11 cellular contexts compared by ENCODE assay signal in the genomic region with DNA sequence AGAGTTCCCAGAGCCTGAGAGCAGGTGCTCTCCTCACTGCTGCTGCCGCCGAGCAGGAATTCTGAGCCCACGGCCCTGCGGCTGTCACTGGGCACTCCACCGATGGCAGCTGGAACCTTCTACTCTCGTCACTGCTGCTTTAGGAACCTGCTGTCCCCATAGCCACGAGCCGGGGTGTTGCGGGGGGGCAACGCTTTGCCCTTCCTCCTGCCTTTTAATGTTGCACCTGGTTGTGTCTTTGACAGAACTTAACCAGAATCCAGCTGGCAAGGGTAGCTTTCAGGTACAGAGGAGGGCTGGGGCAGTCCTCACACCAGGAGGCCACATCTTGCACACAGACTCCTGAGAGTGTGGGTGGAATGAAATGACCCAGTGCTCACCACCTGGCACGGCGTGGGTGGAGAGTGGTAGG. TPM values are rescaled to one million over a fixed set of nuclear protein-coding genes. Genes with fewer than 3 reads are reported as not detected.
DNase-seq lines count a peak whose midpoint lies in the region; ATAC-seq, FAIRE-seq and TF ChIP-seq lines count a peak whose summit lies in the region.
"Had no signal": no experiment of that assay in that cellular context is flagged by ENCODE, and none has a peak within 500 bp of the region (broad histone marks: within the 10 kb centered on the region; RNA-seq: fewer than 3 reads in every experiment).

No MANE protein-coding gene starts in this region.

- H3K36me3 ChIP-seq in HEK293 (ENCODE audit: control insufficient read depth in 2 of 2, insufficient read depth in 1 of 2, low read length in 2 of 2) = peaks cover 0 to 9% of the 10 kb centered on the region in 2 experiments; a peak in 1 of 3 replicates
- H3K36me3 ChIP-seq: left lung, vagina had no signal

- no peaks in the 10 kb centered on the region for H3K9me3 Mint-ChIP-seq in activated CD8-positive, alpha-beta T cell treated with anti-CD3 and anti-CD28 coated beads for 36 hours
- H3K9me3 Mint-ChIP-seq in natural killer cell treated with Interleukin-12 subunit alpha and Interleukin-12 subunit beta and Interleukin-15 and Interleukin-18, amount 100 ng/mL, for 72 hours = no peaks in the 10 kb centered on the region

- peak overlapping the region; percentile 52 for H3K4me3 Mint-ChIP-seq in activated CD8-positive, alpha-beta T cell treated with anti-CD3 and anti-CD28 coated beads for 36 hours
- H3K4me3 Mint-ChIP-seq in natural killer cell treated with Interleukin-12 subunit alpha and Interleukin-12 subunit beta and Interleukin-15 and Interleukin-18, amount 100 ng/mL, for 72 hours = peak overlapping the region; percentile 78

- H3K4me1 ChIP-seq in HEK293 (ENCODE audit: control insufficient read depth, insufficient read depth, low read length) = peaks cover 4% of the 10 kb centered on the region

- no peaks in the 10 kb centered on the region for H3K27me3 Mint-ChIP-seq in activated CD8-positive, alpha-beta T cell treated with anti-CD3 and anti-CD28 coated beads for 36 hours
- no peaks in the 10 kb centered on the region for H3K27me3 Mint-ChIP-seq in natural killer cell treated with Interleukin-12 subunit alpha and Interleukin-12 subunit beta and Interleukin-15 and Interleukin-18, amount 100 ng/mL, for 72 hours

- H3K4me1 Mint-ChIP-seq in activated CD8-positive, alpha-beta T cell treated with anti-CD3 and anti-CD28 coated beads for 36 hours (ENCODE audit: low read depth) = peaks cover 92% of the 10 kb centered on the region
- peaks cover 79 to 86% of the 10 kb centered on the region in 2 donors for H3K4me1 Mint-ChIP-seq in natural killer cell treated with Interleukin-12 subunit alpha and Interleukin-12 subunit beta and Interleukin-15 and Interleukin-18, amount 100 ng/mL, for 72 hours (ENCODE audit: low read depth in 2 of 2)

- H3K4me3 ChIP-seq in HEK293 (ENCODE audit: low read depth, low read length) = no peak overlapping the region
- H3K4me3 ChIP-seq: left lung, vagina had no signal

- POLR2A ChIA-PET in HEK293 (lab: Yijun Ruan, JAX) = no interaction called here
- POLR2A ChIA-PET in activated CD8-positive, alpha-beta T cell treated with anti-CD3 and anti-CD28 coated beads for 36 hours (lab: Charles Lee) = interaction anchor here (0.7 to 4.3 kb wide), 13 partner anchors 9 to 317 kb away, joined by 3 to 23 read pairs (median 6); no protein-coding TSS in a partner anchor

- H3K36me3 Mint-ChIP-seq in activated CD8-positive, alpha-beta T cell treated with anti-CD3 and anti-CD28 coated beads for 36 hours (ENCODE audit: low read depth) = peaks cover 43% of the 10 kb centered on the region
- no peaks in the 10 kb centered on the region for H3K36me3 Mint-ChIP-seq in natural killer cell treated with Interleukin-12 subunit alpha and Interleukin-12 subunit beta and Interleukin-15 and Interleukin-18, amount 100 ng/mL, for 72 hours

- no peaks in the 10 kb centered on the region for H3K9me3 ChIP-seq in HEK293 (ENCODE audit: control insufficient read depth, insufficient read depth, low read depth, low read length)
- H3K9me3 ChIP-seq: left lung, vagina had no signal

- intact Hi-C loops in activated CD8-positive, alpha-beta T cell treated with anti-CD3 and anti-CD28 coated beads for 36 hours (cut with micrococcal nuclease) = no loop called here

- no peak overlapping the region for H3K27ac ChIP-seq in HEK293 (ENCODE audit: extremely low read depth, low read depth, low read length)
- H3K27ac ChIP-seq: vagina had no signal

- TF ChIP-seq CTCF in HEK293 (tag by site-specific recombination; IDR thresholded peaks at IDR 0.05) = no peak
- TF ChIP-seq CTCF in activated CD8-positive, alpha-beta T cell treated with anti-CD3 and anti-CD28 coated beads for 36 hours (IDR thresholded peaks at IDR 0.05) = no peak

- CTCF ChIA-PET in HEK293 (lab: Yijun Ruan, JAX) = no interaction called here
- CTCF ChIA-PET in activated CD8-positive, alpha-beta T cell treated with anti-CD3 and anti-CD28 coated beads for 36 hours (lab: Charles Lee) = interaction anchor here (0.9 to 2.2 kb wide), 9 partner anchors 8 to 200 kb away, joined by 3 to 8 read pairs (median 4); no protein-coding TSS in a partner anchor

- peak; percentile 12 for ATAC-seq in activated CD8-positive, alpha-beta T cell treated with anti-CD3 and anti-CD28 coated beads for 36 hours
- ATAC-seq in natural killer cell treated with Interleukin-12 subunit alpha and Interleukin-12 subunit beta and Interleukin-15 and Interleukin-18, amount 100 ng/mL, for 72 hours = no peak
- ATAC-seq in HG03280 (IDR thresholded peaks at IDR 0.05; ENCODE audit: unreplicated experiment) (no peak), GM21576 (IDR thresholded peaks at IDR 0.05; ENCODE audit: unreplicated experiment) (no peak)

- DNase-seq in GM18507 (ENCODE audit: extremely low spot score, insufficient read length, low read depth) (no peak), dedifferentiated amniotic fluid mesenchymal stem cell (ENCODE audit: extremely low spot score) (no peak), NCI-H1048 (lab: John Stamatoyannopoulos, UW) (no peak)
- DNase-seq in activated CD8-positive, alpha-beta T cell treated with anti-CD3 and anti-CD28 coated beads for 36 hours = peak; percentile 51
- DNase-seq in natural killer cell treated with Interleukin-12 subunit alpha and Interleukin-12 subunit beta and Interleukin-15 and Interleukin-18, amount 100 ng/mL, for 72 hours (ENCODE audit: low spot score) = no peak
- DNase-seq: activated CD4-positive, alpha-beta T cell treated with anti-CD3 and anti-CD28 coated beads, Interleukin-2, amount 50 U/mL, for 4 hours; left lung had no signal

- peak; percentile 9 for FAIRE-seq in GM18507 (lab: Jason Lieb, UNC)

- H3K27ac Mint-ChIP-seq in activated CD8-positive, alpha-beta T cell treated with anti-CD3 and anti-CD28 coated beads for 36 hours = peak overlapping the region; percentile 87
- H3K27ac Mint-ChIP-seq in natural killer cell treated with Interleukin-12 subunit alpha and Interleukin-12 subunit beta and Interleukin-15 and Interleukin-18, amount 100 ng/mL, for 72 hours = peak overlapping the region; percentile 90 to 92

TF ChIP-seq in HEK293, 187 proteins besides CTCF, POLR2A, EP300 and RAD21:
- TF ChIP-seq INSM2 (tag by site-specific recombination; IDR thresholded peaks at IDR 0.05) = no peak
- 0 out of 2 replicates have a peak, but pooled peaks have one; percentile 34 for TF ChIP-seq EGR2 (tag by site-specific recombination; IDR thresholded peaks at IDR 0.05; ENCODE audit: low read depth)

RNA-seq across cellular contexts. Expression of gene NCK2, which starts 32.4 kb away (rescaled TPM):
- 10 to 100 TPM; 68.3 to 69.7 TPM for total RNA-seq in activated CD8-positive, alpha-beta T cell treated with anti-CD3 and anti-CD28 coated beads for 36 hours
- total RNA-seq in natural killer cell treated with Interleukin-12 subunit alpha and Interleukin-12 subunit beta and Interleukin-15 and Interleukin-18, amount 100 ng/mL, for 72 hours = 10 to 100 TPM; 44.7 to 47.4 TPM
